In the genomic region with DNA sequence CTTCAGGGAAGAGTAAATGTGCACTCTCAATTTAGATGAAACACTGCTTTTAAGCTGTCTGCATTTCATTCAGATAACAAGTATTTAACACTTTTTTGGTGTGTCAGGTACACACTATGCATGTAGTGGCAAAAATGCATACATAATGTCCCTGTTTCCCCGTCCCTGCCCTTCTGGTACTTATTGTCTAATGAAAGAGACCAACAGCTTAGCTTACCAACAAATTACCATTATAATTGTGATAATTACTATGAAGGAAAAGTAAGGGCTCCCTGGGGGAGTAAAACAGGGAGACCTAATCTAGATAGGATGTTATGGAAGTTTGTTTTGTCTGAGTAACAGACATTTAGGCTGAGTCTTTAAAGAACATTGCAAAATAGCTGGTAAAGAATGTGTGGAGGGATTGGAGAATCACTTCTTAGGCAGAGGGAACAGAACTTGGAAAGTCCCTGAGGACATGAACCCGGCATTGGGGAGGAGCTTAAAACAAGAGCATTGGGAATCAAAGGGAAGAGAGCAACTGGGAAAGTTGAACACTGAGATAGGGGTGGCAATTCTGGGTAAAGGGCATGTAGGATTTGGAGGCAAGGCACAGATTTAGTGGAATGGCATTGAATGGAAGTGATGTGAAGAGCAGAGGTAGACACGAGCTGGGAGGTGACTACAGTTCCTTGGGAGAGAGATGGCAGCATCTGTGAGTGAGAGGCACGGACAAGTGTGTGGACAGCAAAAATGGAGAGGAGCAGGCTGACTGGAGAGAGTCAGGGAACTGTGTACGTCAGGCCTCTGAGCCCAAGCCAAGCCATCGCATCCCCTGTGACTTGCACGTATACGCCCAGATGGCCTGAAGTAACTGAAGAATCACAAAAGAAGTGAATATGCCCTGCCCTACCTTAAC, we compare ENCODE assay signal across 19 cellular contexts.
"Had no signal": no experiment of that assay in that cellular context is flagged by ENCODE, and none has a peak within 500 bp of the region (broad histone marks: within the 10 kb centered on the region; RNA-seq: fewer than 3 reads in every experiment).

No MANE protein-coding gene starts in this region.

- H3K36me3 Mint-ChIP-seq: type B pancreatic cell had no signal

- H3K9me3 Mint-ChIP-seq: activated naive CD4-positive, alpha-beta T cell treated with anti-CD3 and anti-CD28 coated beads for 36 hours; activated T-helper 17 cell treated with anti-CD3 and anti-CD28 coated beads, Interleukin-2, amount 50 U/mL, for 72 hours; nephron; type B pancreatic cell had no signal

- ATAC-seq: activated T-helper 17 cell treated with anti-CD3 and anti-CD28 coated beads, Interleukin-2, amount 50 U/mL, for 72 hours; body of pancreas; psoas muscle; sciatic nerve; T-helper 17 cell had no signal

- H3K4me3 ChIP-seq: body of pancreas, left ventricle myocardium inferior, psoas muscle had no signal

- H3K4me3 Mint-ChIP-seq: activated naive CD4-positive, alpha-beta T cell treated with anti-CD3 and anti-CD28 coated beads for 36 hours; activated T-helper 17 cell treated with anti-CD3 and anti-CD28 coated beads, Interleukin-2, amount 50 U/mL, for 72 hours; nephron; T-helper 17 cell; type B pancreatic cell had no signal

- H3K4me1 ChIP-seq: body of pancreas, left ventricle myocardium inferior, psoas muscle had no signal

- H3K36me3 ChIP-seq: left ventricle myocardium inferior had no signal

- H3K9me3 ChIP-seq: body of pancreas, left ventricle myocardium inferior, psoas muscle had no signal

- H3K27ac Mint-ChIP-seq: activated naive CD4-positive, alpha-beta T cell treated with anti-CD3 and anti-CD28 coated beads for 36 hours; activated T-helper 17 cell treated with anti-CD3 and anti-CD28 coated beads, Interleukin-2, amount 50 U/mL, for 72 hours; nephron; T-helper 17 cell; type B pancreatic cell had no signal

- DNase-seq: activated CD4-positive, alpha-beta T cell treated with anti-CD3 and anti-CD28 coated beads, Interleukin-2, amount 50 U/mL, for 1 hour; activated naive CD4-positive, alpha-beta T cell treated with anti-CD3 and anti-CD28 coated beads for 36 hours; activated T-cell treated with anti-CD3 and anti-CD28 coated beads for 4 hours; body of pancreas; effector memory CD4-positive, alpha-beta T cell; erythroblast; glutamatergic neuron; kidney; left ventricle myocardium inferior; mesenchymal stem cell; psoas muscle; stimulated activated CD4-positive, alpha-beta T cell treated with anti-CD3 and anti-CD28 coated beads, Interleukin-2, amount 100 ng/mL, for 24 hours; stimulated activated naive CD4-positive, alpha-beta T cell; substantia nigra; T-helper 17 cell had no signal

- H3K4me1 Mint-ChIP-seq: activated T-helper 17 cell treated with anti-CD3 and anti-CD28 coated beads, Interleukin-2, amount 50 U/mL, for 72 hours; nephron had no signal
